8 cellular contexts compared by ENCODE assay signal in genomic region chr6:111710439-111710838, GRCh38.
DNase-seq lines count a peak whose midpoint lies in the region; ATAC-seq, FAIRE-seq and TF ChIP-seq lines count a peak whose summit lies in the region.

No MANE protein-coding gene starts in this region.

- no peak for ATAC-seq in activated CD4-positive, alpha-beta T cell treated with anti-CD3 and anti-CD28 coated beads for 36 hours
- no peak for ATAC-seq in HG03025 (IDR thresholded peaks at IDR 0.05; ENCODE audit: low FRiP score, unreplicated experiment)

- H3K27me3 ChIP-seq in endothelial cell of umbilical vein (ENCODE audit: control insufficient read depth in 2 of 2, insufficient read depth in 2 of 2, low read length in 2 of 2), result no peaks in the 10 kb centered on the region

- no peak for TF ChIP-seq CTCF in endothelial cell of umbilical vein (IDR thresholded peaks at IDR 0.05; ENCODE audit: extremely low read depth in 1 of 2, insufficient read depth in 1 of 2, low read depth in 1 of 2, low read length in 2 of 2)

- no TSS peak for BruUV-seq in endothelial cell of umbilical vein (replicated peaks; lab: Mats Ljungman, UMichigan)

- H3K4me1 ChIP-seq in endothelial cell of umbilical vein (ENCODE audit: control insufficient read depth, extremely low read depth, insufficient read depth, low read length), result peaks cover 4% of the 10 kb centered on the region

- DNase-seq in activated CD4-positive, alpha-beta T cell treated with anti-CD3 and anti-CD28 coated beads for 36 hours, result no peak
- DNase-seq in activated CD4-positive, alpha-beta T cell treated with anti-CD3 and anti-CD28 coated beads, Interleukin-2, amount 50 U/mL, for 4 hours, result no peak
- DNase-seq in SK-N-MC (ENCODE audit: low read depth, low spot score) (no peak), endothelial cell of umbilical vein (ENCODE audit: low read depth, low spot score) (no peak), mesenteric fat pad (ENCODE audit: low spot score) (no peak), germinal center (ENCODE audit: low spot score) (no peak)

- H3K9ac ChIP-seq in SK-N-MC (ENCODE audit: insufficient read length) (peak overlapping the region; percentile 48), endothelial cell of umbilical vein (replicated peaks; ENCODE audit: extremely low read depth, insufficient read depth, low read length) (peak overlapping the region; percentile 39)

- peak overlapping the region; percentile 88 for H3K27ac Mint-ChIP-seq in activated CD4-positive, alpha-beta T cell treated with anti-CD3 and anti-CD28 coated beads for 36 hours

- no peak for TF ChIP-seq POLR2A in endothelial cell of umbilical vein (IDR thresholded peaks at IDR 0.05; ENCODE audit: low read depth, low read length)

- H3K36me3 ChIP-seq in SK-N-MC (ENCODE audit: insufficient read depth, low read length), result peaks cover 58% of the 10 kb centered on the region
- peaks cover 2 to 13% of the 10 kb centered on the region in 2 experiments for H3K36me3 ChIP-seq in endothelial cell of umbilical vein (ENCODE audit: control insufficient read depth in 2 of 2, extremely low read depth in 1 of 2, insufficient read depth in 2 of 2, low read length in 2 of 2)

- no peaks in the 10 kb centered on the region for H3K27me3 Mint-ChIP-seq in activated CD4-positive, alpha-beta T cell treated with anti-CD3 and anti-CD28 coated beads for 36 hours

- intact Hi-C loops in activated CD4-positive, alpha-beta T cell treated with anti-CD3 and anti-CD28 coated beads for 36 hours (cut with DNase I, micrococcal nuclease), result loop anchor here (1.0 to 10.0 kb wide), 9 partner anchors 37 to 454 kb away; partner anchors contain the start of gene FYN (in 2 of the 2)
- intact Hi-C loops in endothelial cell of umbilical vein (cut with micrococcal nuclease), result loop anchor here (1.0 to 5.0 kb wide), 5 partner anchors 92 to 333 kb away; no protein-coding TSS in a partner anchor

- POLR2A ChIA-PET in activated CD4-positive, alpha-beta T cell treated with anti-CD3 and anti-CD28 coated beads for 36 hours (lab: Charles Lee), result interaction anchor here (0.5 to 1.9 kb wide), 3 partner anchors 49 to 1612 kb away, joined by 3 to 6 read pairs (median 3); no protein-coding TSS in a partner anchor
- POLR2A ChIA-PET in endothelial cell of umbilical vein (lab: Charles Lee), result no interaction called here

- H4K20me1 ChIP-seq in endothelial cell of umbilical vein (replicated peaks; ENCODE audit: control insufficient read depth, extremely low read depth, insufficient read depth, low read length), result no peaks in the 10 kb centered on the region

- H3K4me3 ChIP-seq in SK-N-MC (peak overlapping the region; percentile 56), endothelial cell of umbilical vein (replicated peaks in 1 of 3; ENCODE audit: insufficient read depth in 1 of 3, low read depth in 1 of 3, low read length in 3 of 3) (no peak overlapping the region), skin epidermis (peak overlapping the region in 3 of 7 experiments; percentile 9 to 25 (median 17))

- H3K9me3 Mint-ChIP-seq in activated CD4-positive, alpha-beta T cell treated with anti-CD3 and anti-CD28 coated beads for 36 hours (ENCODE audit: low read depth), result no peaks in the 10 kb centered on the region

- H3K36me3 Mint-ChIP-seq in activated CD4-positive, alpha-beta T cell treated with anti-CD3 and anti-CD28 coated beads for 36 hours (ENCODE audit: low read depth), result peaks cover 82% of the 10 kb centered on the region

- H3K4me1 Mint-ChIP-seq in activated CD4-positive, alpha-beta T cell treated with anti-CD3 and anti-CD28 coated beads for 36 hours, result peaks cover 64% of the 10 kb centered on the region

- H3K4me3 Mint-ChIP-seq in activated CD4-positive, alpha-beta T cell treated with anti-CD3 and anti-CD28 coated beads for 36 hours, result no peak overlapping the region

- no peaks in the 10 kb centered on the region for H3K9me1 ChIP-seq in endothelial cell of umbilical vein (replicated peaks; ENCODE audit: control insufficient read depth, extremely low read depth, insufficient read depth, low read length)

- H3K9me3 ChIP-seq in SK-N-MC (ENCODE audit: low read depth, low read length) (no peaks in the 10 kb centered on the region), endothelial cell of umbilical vein (replicated peaks; ENCODE audit: control insufficient read depth, insufficient read depth, low read length) (no peaks in the 10 kb centered on the region)

- FAIRE-seq in endothelial cell of umbilical vein (lab: Jason Lieb, UNC), result no peak

- peak overlapping the region; percentile 89 for H3K27ac ChIP-seq in SK-N-MC
- H3K27ac ChIP-seq in endothelial cell of umbilical vein (ENCODE audit: insufficient read depth, low read depth, low read length), result peak overlapping the region; percentile 26
- peak overlapping the region in 11 of 21 experiments; percentile 14 to 78 (median 49) for H3K27ac ChIP-seq in skin epidermis

- dilution Hi-C loops in endothelial cell of umbilical vein (cut with MboI; ENCODE audit: extremely low pct_ligation_motif_present, low sequenced_read_pairs), result no loop called here

- CTCF ChIA-PET in activated CD4-positive, alpha-beta T cell treated with anti-CD3 and anti-CD28 coated beads for 36 hours (lab: Charles Lee), result interaction anchor here (0.6 to 5.7 kb wide), 42 partner anchors 11 to 451 kb away, joined by 3 to 59 read pairs (median 4); partner anchors contain the start of gene FYN
- CTCF ChIA-PET in endothelial cell of umbilical vein (lab: Charles Lee), result interaction anchor here (0.6 to 3.2 kb wide), 38 partner anchors 11 to 377 kb away, joined by 3 to 56 read pairs (median 5); partner anchors contain the start of genes FAM229B, FYN and TUBE1

- H2AFZ ChIP-seq in endothelial cell of umbilical vein (ENCODE audit: low read depth, low read length), result peak overlapping the region; percentile 47

- H3K79me2 ChIP-seq in endothelial cell of umbilical vein (ENCODE audit: control insufficient read depth, insufficient read depth, low read length), result no peaks in the 10 kb centered on the region

- H3K4me2 ChIP-seq in endothelial cell of umbilical vein (ENCODE audit: insufficient read depth, low read length), result peak overlapping the region; percentile 63

TF ChIP-seq in endothelial cell of umbilical vein, 7 proteins besides CTCF, POLR2A, EP300 and RAD21:
- TF ChIP-seq JUN (IDR thresholded peaks at IDR 0.05; ENCODE audit: borderline replicate concordance, insufficient read depth, insufficient read length, low read depth), result no peak
- no peak for TF ChIP-seq FOS (IDR thresholded peaks at IDR 0.05; ENCODE audit: borderline replicate concordance, insufficient read depth, low read length)
- TF ChIP-seq, protein P1, sequence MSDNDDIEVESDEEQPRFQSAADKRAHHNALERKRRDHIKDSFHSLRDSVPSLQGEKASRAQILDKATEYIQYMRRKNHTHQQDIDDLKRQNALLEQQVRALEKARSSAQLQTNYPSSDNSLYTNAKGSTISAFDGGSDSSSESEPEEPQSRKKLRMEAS (IDR thresholded peaks at IDR 0.05; ENCODE audit: insufficient read depth, insufficient read length), result no peak
- TF ChIP-seq POLR2AphosphoS5 (IDR thresholded peaks at IDR 0.05; ENCODE audit: insufficient read depth, low read depth, low read length), result no peak
- TF ChIP-seq MYC (IDR thresholded peaks at IDR 0.05; ENCODE audit: low read depth, low read length), result no peak
- no peak for TF ChIP-seq EZH2 (IDR thresholded peaks at IDR 0.05; ENCODE audit: borderline replicate concordance, low read depth, low read length, severe bottlenecking)
- TF ChIP-seq GATA2 (IDR thresholded peaks at IDR 0.05; ENCODE audit: insufficient read depth, insufficient read length, low read depth, low read length), result no peak

Comparison
In these comparisons a context has a peak if more than half of its experiments do, and no peak if none do; other contexts are left out.
1. H3K27ac ChIP-seq: peak in every context shown above with its lines; median percentile 89 in SK-N-MC; 49 in skin epidermis; 26 in endothelial cell of umbilical vein.